In genomic region chr17:38656959-38657823, GRCh38 we compare ENCODE assay signal across 1 cellular context.
TF ChIP-seq lines count a peak whose summit lies in the region.

No MANE protein-coding gene starts in this region.

TF ChIP-seq in HepG2, 621 proteins besides CTCF, POLR2A, EP300 and RAD21 (continued from another document and continues in another):
- peak; percentile 91 for TF ChIP-seq ZFP91 (CRISPR knock-in tag; IDR thresholded peaks at IDR 0.05; ENCODE audit: borderline replicate concordance)
- TF ChIP-seq ZNF282 (IDR thresholded peaks at IDR 0.05; ENCODE audit: partially characterized antibody), result no peak
- no peak for TF ChIP-seq GLI4 (CRISPR knock-in tag; IDR thresholded peaks at IDR 0.05; ENCODE audit: borderline replicate concordance)
- TF ChIP-seq ZBTB46 (CRISPR knock-in tag; IDR thresholded peaks at IDR 0.05; ENCODE audit: borderline replicate concordance), result no peak
- peak; percentile 83 for TF ChIP-seq KAT8 (CRISPR knock-in tag; IDR thresholded peaks at IDR 0.05)
- 0 out of 2 replicates have a peak, but pooled peaks have one; percentile 28 for TF ChIP-seq ZNF484 (CRISPR knock-in tag; IDR thresholded peaks at IDR 0.05; ENCODE audit: borderline replicate concordance, low read depth)
- peak; percentile 38; the same call in 1 of the 2 replicates for TF ChIP-seq NR2F2 (IDR thresholded peaks at IDR 0.05; ENCODE audit: borderline replicate concordance, low read depth)
- TF ChIP-seq GRHL1 (CRISPR knock-in tag; conservative IDR thresholded peaks at IDR 0.05), result no peak
- no peak for TF ChIP-seq HOXD1 (CRISPR knock-in tag; IDR thresholded peaks at IDR 0.05)
- TF ChIP-seq ZNF775 (CRISPR knock-in tag; IDR thresholded peaks at IDR 0.05; ENCODE audit: borderline replicate concordance), result no peak
- TF ChIP-seq ZNF740 (CRISPR knock-in tag; IDR thresholded peaks at IDR 0.05), result peak; percentile 98
- TF ChIP-seq CHD4 (IDR thresholded peaks at IDR 0.05; ENCODE audit: borderline replicate concordance, low read length), result no peak
- TF ChIP-seq MEIS2 (CRISPR knock-in tag; IDR thresholded peaks at IDR 0.05), result peak; percentile 84
- peak; percentile 15 for TF ChIP-seq TBL1XR1 (IDR thresholded peaks at IDR 0.05; ENCODE audit: borderline replicate concordance, low read length, partially characterized antibody)
- TF ChIP-seq PTBP1 (IDR thresholded peaks at IDR 0.05; ENCODE audit: low read depth, low read length, poor library complexity, severe bottlenecking), result peak; percentile 45
- TF ChIP-seq ZNF329 (CRISPR knock-in tag; IDR thresholded peaks at IDR 0.05; ENCODE audit: low read depth), result peak; percentile 79; the same call in 1 of the 2 replicates
- TF ChIP-seq BHLHE40 (IDR thresholded peaks at IDR 0.05; ENCODE audit: low read length), result peak; percentile 63
- TF ChIP-seq, protein P1, sequence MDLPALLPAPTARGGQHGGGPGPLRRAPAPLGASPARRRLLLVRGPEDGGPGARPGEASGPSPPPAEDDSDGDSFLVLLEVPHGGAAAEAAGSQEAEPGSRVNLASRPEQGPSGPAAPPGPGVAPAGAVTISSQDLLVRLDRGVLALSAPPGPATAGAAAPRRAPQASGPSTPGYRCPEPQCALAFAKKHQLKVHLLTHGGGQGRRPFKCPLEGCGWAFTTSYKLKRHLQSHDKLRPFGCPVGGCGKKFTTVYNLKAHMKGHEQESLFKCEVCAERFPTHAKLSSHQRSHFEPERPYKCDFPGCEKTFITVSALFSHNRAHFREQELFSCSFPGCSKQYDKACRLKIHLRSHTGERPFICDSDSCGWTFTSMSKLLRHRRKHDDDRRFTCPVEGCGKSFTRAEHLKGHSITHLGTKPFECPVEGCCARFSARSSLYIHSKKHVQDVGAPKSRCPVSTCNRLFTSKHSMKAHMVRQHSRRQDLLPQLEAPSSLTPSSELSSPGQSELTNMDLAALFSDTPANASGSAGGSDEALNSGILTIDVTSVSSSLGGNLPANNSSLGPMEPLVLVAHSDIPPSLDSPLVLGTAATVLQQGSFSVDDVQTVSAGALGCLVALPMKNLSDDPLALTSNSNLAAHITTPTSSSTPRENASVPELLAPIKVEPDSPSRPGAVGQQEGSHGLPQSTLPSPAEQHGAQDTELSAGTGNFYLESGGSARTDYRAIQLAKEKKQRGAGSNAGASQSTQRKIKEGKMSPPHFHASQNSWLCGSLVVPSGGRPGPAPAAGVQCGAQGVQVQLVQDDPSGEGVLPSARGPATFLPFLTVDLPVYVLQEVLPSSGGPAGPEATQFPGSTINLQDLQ (CRISPR knock-in tag; IDR thresholded peaks at IDR 0.05), result peak; percentile 90
- TF ChIP-seq FOXP1 (IDR thresholded peaks at IDR 0.05), result no peak
- TF ChIP-seq FOXP1 (CRISPR knock-in tag; IDR thresholded peaks at IDR 0.05), result peak; percentile 72
- peak; percentile 43; the same call in 1 of the 2 replicates for TF ChIP-seq ZNF782 (CRISPR knock-in tag; IDR thresholded peaks at IDR 0.05; ENCODE audit: borderline replicate concordance)
- peak; percentile 71 for TF ChIP-seq SP5 (CRISPR knock-in tag; IDR thresholded peaks at IDR 0.05; ENCODE audit: borderline replicate concordance, low read depth)
- TF ChIP-seq, protein P2, sequence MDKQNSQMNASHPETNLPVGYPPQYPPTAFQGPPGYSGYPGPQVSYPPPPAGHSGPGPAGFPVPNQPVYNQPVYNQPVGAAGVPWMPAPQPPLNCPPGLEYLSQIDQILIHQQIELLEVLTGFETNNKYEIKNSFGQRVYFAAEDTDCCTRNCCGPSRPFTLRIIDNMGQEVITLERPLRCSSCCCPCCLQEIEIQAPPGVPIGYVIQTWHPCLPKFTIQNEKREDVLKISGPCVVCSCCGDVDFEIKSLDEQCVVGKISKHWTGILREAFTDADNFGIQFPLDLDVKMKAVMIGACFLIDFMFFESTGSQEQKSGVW (CRISPR knock-in tag; IDR thresholded peaks at IDR 0.05; ENCODE audit: borderline replicate concordance), result no peak; the same call in 1 of the 2 replicates
- TF ChIP-seq CBX5 (CRISPR knock-in tag; IDR thresholded peaks at IDR 0.05; ENCODE audit: borderline replicate concordance), result no peak
- 0 out of 2 replicates have a peak, but pooled peaks have one; percentile 63 for TF ChIP-seq ATF1 (CRISPR knock-in tag; IDR thresholded peaks at IDR 0.05)
- TF ChIP-seq, protein P3, sequence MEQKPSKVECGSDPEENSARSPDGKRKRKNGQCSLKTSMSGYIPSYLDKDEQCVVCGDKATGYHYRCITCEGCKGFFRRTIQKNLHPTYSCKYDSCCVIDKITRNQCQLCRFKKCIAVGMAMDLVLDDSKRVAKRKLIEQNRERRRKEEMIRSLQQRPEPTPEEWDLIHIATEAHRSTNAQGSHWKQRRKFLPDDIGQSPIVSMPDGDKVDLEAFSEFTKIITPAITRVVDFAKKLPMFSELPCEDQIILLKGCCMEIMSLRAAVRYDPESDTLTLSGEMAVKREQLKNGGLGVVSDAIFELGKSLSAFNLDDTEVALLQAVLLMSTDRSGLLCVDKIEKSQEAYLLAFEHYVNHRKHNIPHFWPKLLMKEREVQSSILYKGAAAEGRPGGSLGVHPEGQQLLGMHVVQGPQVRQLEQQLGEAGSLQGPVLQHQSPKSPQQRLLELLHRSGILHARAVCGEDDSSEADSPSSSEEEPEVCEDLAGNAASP (CRISPR knock-in tag; IDR thresholded peaks at IDR 0.05; ENCODE audit: borderline replicate concordance), result peak; percentile 98
- TF ChIP-seq XBP1 (CRISPR knock-in tag; IDR thresholded peaks at IDR 0.05), result no peak
- peak; percentile 95 for TF ChIP-seq ZNF580 (CRISPR knock-in tag; IDR thresholded peaks at IDR 0.05; ENCODE audit: borderline replicate concordance, low read depth)
- 0 out of 2 replicates have a peak, but pooled peaks have one; percentile 7 for TF ChIP-seq REXO4 (CRISPR knock-in tag; IDR thresholded peaks at IDR 0.05; ENCODE audit: borderline replicate concordance)
- peak; percentile 92 for TF ChIP-seq HOXA5 (CRISPR knock-in tag; IDR thresholded peaks at IDR 0.05)
- peak; percentile 48; the same call in 1 of the 2 replicates for TF ChIP-seq CBFB (CRISPR knock-in tag; IDR thresholded peaks at IDR 0.05)
- peak; percentile 13; the same call in 1 of the 2 replicates for TF ChIP-seq MIER2 (CRISPR knock-in tag; IDR thresholded peaks at IDR 0.05)
- no peak for TF ChIP-seq ZNF180 (CRISPR knock-in tag; IDR thresholded peaks at IDR 0.05; ENCODE audit: borderline replicate concordance, low read depth)
- TF ChIP-seq ZNF629 (CRISPR knock-in tag; conservative IDR thresholded peaks at IDR 0.05), result peak; percentile 30; the same call in 1 of the 2 replicates
- TF ChIP-seq, protein P4, sequence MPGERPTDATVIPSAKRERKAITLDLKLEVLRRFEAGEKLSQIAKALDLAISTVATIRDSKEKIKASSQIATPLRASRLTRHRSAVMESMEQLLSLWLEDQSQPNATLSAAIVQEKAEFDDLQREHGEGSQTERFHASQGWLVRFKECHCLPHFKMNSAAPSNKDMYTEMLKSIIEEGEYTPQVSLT (CRISPR knock-in tag; IDR thresholded peaks at IDR 0.05; ENCODE audit: borderline replicate concordance, low read depth), result 0 out of 2 replicates have a peak, but pooled peaks have one; percentile 65
- TF ChIP-seq ZNF350 (CRISPR knock-in tag; IDR thresholded peaks at IDR 0.05; ENCODE audit: borderline replicate concordance, low read depth), result peak; percentile 64; the same call in 1 of the 2 replicates
- TF ChIP-seq JARID2 (CRISPR knock-in tag; IDR thresholded peaks at IDR 0.05; ENCODE audit: insufficient replicate concordance), result no peak
- TF ChIP-seq PAX8 (CRISPR knock-in tag; IDR thresholded peaks at IDR 0.05; ENCODE audit: borderline replicate concordance), result no peak
- TF ChIP-seq NR1H2 (CRISPR knock-in tag; IDR thresholded peaks at IDR 0.05; ENCODE audit: borderline replicate concordance, low read depth), result no peak; the same call in 1 of the 2 replicates
- TF ChIP-seq TERF1 (CRISPR knock-in tag; IDR thresholded peaks at IDR 0.05), result 0 out of 2 replicates have a peak, but pooled peaks have one; percentile 53
- TF ChIP-seq ZGPAT (CRISPR knock-in tag; IDR thresholded peaks at IDR 0.05), result peak; percentile 84
- no peak; the same call in 1 of the 2 replicates for TF ChIP-seq SMYD3 (CRISPR knock-in tag; IDR thresholded peaks at IDR 0.05)
- peak; percentile 88; the same call in 1 of the 2 replicates for TF ChIP-seq ZNF614 (CRISPR knock-in tag; IDR thresholded peaks at IDR 0.05; ENCODE audit: borderline replicate concordance)
- no peak; the same call in 1 of the 2 replicates for TF ChIP-seq ZNF737 (CRISPR knock-in tag; IDR thresholded peaks at IDR 0.05; ENCODE audit: borderline replicate concordance)
- TF ChIP-seq FLYWCH1 (CRISPR knock-in tag; IDR thresholded peaks at IDR 0.05), result no peak
- TF ChIP-seq PCBP1 (IDR thresholded peaks at IDR 0.05; ENCODE audit: borderline replicate concordance, low read depth, low read length), result peak; percentile 89; the same call in 1 of the 2 replicates
- TF ChIP-seq ZNF607 (CRISPR knock-in tag; IDR thresholded peaks at IDR 0.05; ENCODE audit: borderline replicate concordance), result peak; percentile 92
- TF ChIP-seq, protein P5, sequence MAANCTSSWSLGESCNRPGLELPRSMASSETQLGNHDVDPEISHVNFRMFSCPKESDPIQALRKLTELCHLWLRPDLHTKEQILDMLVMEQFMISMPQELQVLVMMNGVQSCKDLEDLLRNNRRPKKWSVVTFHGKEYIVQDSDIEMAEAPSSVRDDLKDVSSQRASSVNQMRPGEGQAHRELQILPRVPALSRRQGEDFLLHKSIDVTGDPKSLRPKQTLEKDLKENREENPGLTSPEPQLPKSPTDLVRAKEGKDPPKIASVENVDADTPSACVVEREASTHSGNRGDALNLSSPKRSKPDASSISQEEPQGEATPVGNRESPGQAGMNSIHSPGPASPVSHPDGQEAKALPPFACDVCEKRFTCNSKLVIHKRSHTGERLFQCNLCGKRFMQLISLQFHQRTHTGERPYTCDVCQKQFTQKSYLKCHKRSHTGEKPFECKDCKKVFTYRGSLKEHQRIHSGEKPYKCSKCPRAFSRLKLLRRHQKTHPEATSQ (CRISPR knock-in tag; IDR thresholded peaks at IDR 0.05; ENCODE audit: borderline replicate concordance), result no peak
- no peak for TF ChIP-seq LCORL (IDR thresholded peaks at IDR 0.05)
- no peak; the same call in 1 of the 2 replicates for TF ChIP-seq LCORL (CRISPR knock-in tag; IDR thresholded peaks at IDR 0.05)
- TF ChIP-seq GATA4 (IDR thresholded peaks at IDR 0.05; ENCODE audit: borderline replicate concordance, low read depth), result no peak; the same call in 1 of the 2 replicates
